Comparison of ENCODE assay signal across 14 cellular contexts in genomic region chr1:47655521-47656300, GRCh38.
DNase-seq lines count a peak whose midpoint lies in the region; ATAC-seq, FAIRE-seq and TF ChIP-seq lines count a peak whose summit lies in the region.
"Had no signal": no experiment of that assay in that cellular context is flagged by ENCODE, and none has a peak within 500 bp of the region (broad histone marks: within the 10 kb centered on the region; RNA-seq: fewer than 3 reads in every experiment).

No MANE protein-coding gene starts in this region.

- peak overlapping the region; percentile 74 for H3K27ac ChIP-seq in left ventricle myocardium inferior (replicated peaks)
- H3K27ac ChIP-seq in suprapubic skin: no peak overlapping the region
- H3K27ac ChIP-seq: KMS-11 had no signal

- H3K4me1 ChIP-seq in left ventricle myocardium inferior (peaks cover 5% of the 10 kb centered on the region), suprapubic skin (no peaks in the 10 kb centered on the region)

- ATAC-seq in left ventricle myocardium superior (no peak), left lobe of liver (no peak), GM18517 (IDR thresholded peaks at IDR 0.05; ENCODE audit: unreplicated experiment) (no peak), HG03469 (IDR thresholded peaks at IDR 0.05; ENCODE audit: unreplicated experiment) (no peak)
- ATAC-seq: GM23338 had no signal

- 75% methylated on average over 5 of the region's 5 CpGs for WGBS in suprapubic skin

- H3K36me3 ChIP-seq in left ventricle myocardium inferior (no peaks in the 10 kb centered on the region), suprapubic skin (no peaks in the 10 kb centered on the region)

- TF ChIP-seq CTCF in left ventricle myocardium inferior (IDR thresholded peaks at IDR 0.05; ENCODE audit: borderline replicate concordance) (no peak), suprapubic skin (IDR thresholded peaks at IDR 0.05) (no peak)

- TF ChIP-seq EP300 in suprapubic skin (IDR thresholded peaks at IDR 0.05): no peak

- H3K9me3 ChIP-seq in left ventricle myocardium inferior (replicated peaks): no peaks in the 10 kb centered on the region
- no peaks in the 10 kb centered on the region for H3K9me3 ChIP-seq in suprapubic skin

- DNase-seq in left ventricle myocardium inferior (no peak), left ventricle myocardium superior (no peak), left lobe of liver (ENCODE audit: low spot score) (peak; percentile 33), suprapubic skin (ENCODE audit: low spot score in 2 of 2) (peak; percentile 19 to 41), H54 (ENCODE audit: insufficient read length, low spot score) (no peak)
- DNase-seq in activated T-cell treated with anti-CD3 and anti-CD28 coated beads, Interleukin-2, amount 50 U/mL, for 1 hour: no peak
- DNase-seq: DMS 273 treated with DMSO at 0.1 percent for 48 hours, NCI-H1092 treated with DMSO at 0.1 percent for 48 hours, NCI-H1694 had no signal

- TF ChIP-seq POLR2A in suprapubic skin (IDR thresholded peaks at IDR 0.05): no peak
- TF ChIP-seq POLR2A in H54 (IDR thresholded peaks at IDR 0.05; ENCODE audit: low read depth, low read length): no peak

- intact Hi-C loops in left ventricle myocardium inferior (cut with micrococcal nuclease): no loop called here
- intact Hi-C loops in left ventricle myocardium superior (cut with micrococcal nuclease): no loop called here

- FAIRE-seq in H54 (lab: Jason Lieb, UNC): no peak
- FAIRE-seq: A204.1 had no signal

- no peak overlapping the region for H3K4me3 ChIP-seq in left ventricle myocardium inferior
- no peak overlapping the region for H3K4me3 ChIP-seq in suprapubic skin
- H3K4me3 ChIP-seq: GM23338 had no signal

- H3K27me3 ChIP-seq in left ventricle myocardium inferior (ENCODE audit: low read depth) (peaks cover 66% of the 10 kb centered on the region), suprapubic skin (peaks cover 6% of the 10 kb centered on the region)

Comparison
In these comparisons a context has a peak if more than half of its experiments do, and no peak if none do; other contexts are left out.
1. DNase-seq: peak in left lobe of liver (single experiment) and suprapubic skin (2 of 2); none in left ventricle myocardium inferior (single experiment), left ventricle myocardium superior (single experiment), H54 (single experiment) and activated T-cell treated with anti-CD3 and anti-CD28 coated beads, Interleukin-2, amount 50 U/mL, for 1 hour (single experiment).